13 cellular contexts compared by ENCODE assay signal in genomic region chr5:88552406-88552805, GRCh38.
A peak's percentile ranks its signal among the peaks of the same experiment; 100 is the strongest.
DNase-seq lines count a peak whose midpoint lies in the region; ATAC-seq and TF ChIP-seq lines count a peak whose summit lies in the region.
"Had no signal": no experiment of that assay in that cellular context is flagged by ENCODE, and none has a peak within 500 bp of the region (broad histone marks: within the 10 kb centered on the region; RNA-seq: fewer than 3 reads in every experiment).

No MANE protein-coding gene starts in this region.

- H3K9me3 ChIP-seq in HCT116 (ENCODE audit: control insufficient read depth in 1 of 2, insufficient read depth in 1 of 2, low read depth in 1 of 2, low read length in 2 of 2), result no peaks in the 10 kb centered on the region
- H3K9me3 ChIP-seq in heart right ventricle, result no peaks in the 10 kb centered on the region
- H3K9me3 ChIP-seq: BLaER1 had no signal

- peak overlapping the region; percentile 16 for H2AFZ ChIP-seq in HCT116 (ENCODE audit: low read depth, low read length, poor library complexity, severe bottlenecking)

- intact Hi-C loops in HCT116 (cut with micrococcal nuclease), result no loop called here
- intact Hi-C loops in posterior vena cava (cut with DNase I), result no loop called here
- intact Hi-C loops in heart right ventricle (cut with DNase I), result no loop called here

- no peak for ATAC-seq in HCT116
- no peak for ATAC-seq in heart right ventricle
- ATAC-seq: GM12878 had no signal

- no TSS peak for BruUV-seq in HCT116 (replicated peaks; lab: Mats Ljungman, UMichigan)

- WGBS in heart right ventricle, 2 donors, result 74 to 76% methylated on average over 4 of the region's 4 CpGs

- RAD21 ChIA-PET in HCT116 (lab: Charles Lee; ENCODE audit: low non-redundant PET in 1 of 2, low total read pairs in 2 of 2, uncharacterized antibody in 2 of 2, unreplicated experiment in 2 of 2), result no interaction called here

- no peaks in the 10 kb centered on the region for H3K79me2 ChIP-seq in HCT116 (ENCODE audit: insufficient read depth, low read length)

- no peak overlapping the region for H3K4me2 ChIP-seq in HCT116 (ENCODE audit: low read length)
- H3K4me2 ChIP-seq: BLaER1 had no signal

- DNase-seq in HCT116 (ENCODE audit: low read depth, low spot score), result no peak
- peak; percentile 34 for DNase-seq in NCI-H526 treated with DMSO at 0.1 percent for 48 hours (lab: John Stamatoyannopoulos, UW)
- peak; percentile 61 for DNase-seq in cerebellar cortex (ENCODE audit: low spot score)
- no peak for DNase-seq in posterior vena cava (ENCODE audit: low spot score)
- DNase-seq in activated CD8-positive, alpha-beta memory T cell treated with anti-CD3 and anti-CD28 coated beads, Interleukin-2, amount 50 U/mL, for 48 hours, result no peak
- DNase-seq in stimulated activated CD4-positive, alpha-beta T cell treated with anti-CD3 and anti-CD28 coated beads, Interleukin-4, amount 100 ng/mL, for 24 hours, result no peak
- no peak for DNase-seq in heart right ventricle
- DNase-seq: 8988T; CD4-positive, alpha-beta memory T cell; DMS79 treated with DMSO at 0.1 percent for 48 hours; H9 had no signal

- TF ChIP-seq RAD21 in HCT116 (IDR thresholded peaks at IDR 0.05; ENCODE audit: low read depth), result no peak

- POLR2A ChIA-PET in HCT116 (lab: Charles Lee), result no interaction called here

- H3K4me3 ChIP-seq in HCT116 (replicated peaks in 1 of 2; ENCODE audit: low read depth in 1 of 2, low read length in 2 of 2), result no peak overlapping the region
- H3K4me3 ChIP-seq in heart right ventricle, result no peak overlapping the region
- H3K4me3 ChIP-seq: BLaER1, GM12878 had no signal

- no peaks in the 10 kb centered on the region for H3K9me2 ChIP-seq in HCT116 (ENCODE audit: insufficient read depth)

- TF ChIP-seq POLR2A in HCT116 (IDR thresholded peaks at IDR 0.05; ENCODE audit: borderline replicate concordance, extremely low read depth, insufficient read depth, insufficient read length), result no peak

- H3K9ac ChIP-seq in HCT116 (ENCODE audit: low read length), result no peak overlapping the region
- H3K9ac ChIP-seq: BLaER1 had no signal

- TF ChIP-seq CTCF in HCT116 (IDR thresholded peaks at IDR 0.05 in 2 of 3, conservative IDR thresholded peaks at IDR 0.05 in 1 of 3; ENCODE audit: borderline replicate concordance in 1 of 3, insufficient read depth in 1 of 3, low read depth in 2 of 3, low read length in 2 of 3), result no peak
- TF ChIP-seq CTCF in heart right ventricle (IDR thresholded peaks at IDR 0.05), result no peak

- H3K27me3 ChIP-seq in HCT116 (ENCODE audit: insufficient read depth, low read length) (no peaks in the 10 kb centered on the region), heart right ventricle (peaks cover 0 to 2% (median 0%) of the 10 kb centered on the region in 7 donors)
- H3K27me3 ChIP-seq: BLaER1 had no signal

- H3K27ac ChIP-seq in HCT116 (ENCODE audit: low read depth, low read length), result no peak overlapping the region
- H3K27ac ChIP-seq in heart right ventricle, result no peak overlapping the region
- H3K27ac ChIP-seq: BLaER1 had no signal

- CTCF ChIA-PET in HCT116 (lab: Charles Lee), result no interaction called here

- H3K36me3 ChIP-seq in HCT116 (ENCODE audit: control insufficient read depth in 1 of 2, insufficient read depth in 2 of 2, low read length in 2 of 2), result no peaks in the 10 kb centered on the region
- no peaks in the 10 kb centered on the region for H3K36me3 ChIP-seq in heart right ventricle
- H3K36me3 ChIP-seq: BLaER1 had no signal

- H4K20me1 ChIP-seq in HCT116 (ENCODE audit: insufficient read depth), result no peaks in the 10 kb centered on the region
- H4K20me1 ChIP-seq: BLaER1 had no signal

- H3K4me1 ChIP-seq in HCT116 (ENCODE audit: control insufficient read depth in 1 of 2, insufficient read depth in 2 of 2, low read length in 2 of 2), result no peaks in the 10 kb centered on the region
- H3K4me1 ChIP-seq in heart right ventricle, result no peaks in the 10 kb centered on the region

TF ChIP-seq in HCT116, 20 proteins besides CTCF, POLR2A, EP300 and RAD21:
- TF ChIP-seq SRF (IDR thresholded peaks at IDR 0.05; ENCODE audit: low read depth) (no peak), SIN3A (IDR thresholded peaks at IDR 0.05; ENCODE audit: low read depth) (no peak), CEBPB (IDR thresholded peaks at IDR 0.05; ENCODE audit: low read depth) (no peak), ZNF274 (IDR thresholded peaks at IDR 0.05; ENCODE audit: low read depth, low read length) (no peak), POLR2AphosphoS5 (IDR thresholded peaks at IDR 0.05; ENCODE audit: low read depth, low read length) (no peak), TCF7L2 (IDR thresholded peaks at IDR 0.05; ENCODE audit: borderline replicate concordance, extremely low read depth, insufficient read depth, insufficient read length) (no peak), EZH2 (IDR thresholded peaks at IDR 0.05) (no peak), YY1 (IDR thresholded peaks at IDR 0.05; ENCODE audit: extremely low read depth, insufficient replicate concordance, low read depth, low read length) (no peak), FOSL1 (IDR thresholded peaks at IDR 0.05; ENCODE audit: low read depth) (no peak), ELF1 (IDR thresholded peaks at IDR 0.05; ENCODE audit: borderline replicate concordance, low read depth) (no peak), ZFX (IDR thresholded peaks at IDR 0.05) (no peak), CBX3 (IDR thresholded peaks at IDR 0.05; ENCODE audit: low read depth) (no peak), EZH2phosphoT487 (IDR thresholded peaks at IDR 0.05; ENCODE audit: borderline replicate concordance) (no peak), EGR1 (IDR thresholded peaks at IDR 0.05; ENCODE audit: low read depth) (no peak), SP1 (IDR thresholded peaks at IDR 0.05; ENCODE audit: low read depth) (no peak), MAX (IDR thresholded peaks at IDR 0.05) (no peak), JUND (IDR thresholded peaks at IDR 0.05) (no peak)
- TF ChIP-seq, protein P1, sequence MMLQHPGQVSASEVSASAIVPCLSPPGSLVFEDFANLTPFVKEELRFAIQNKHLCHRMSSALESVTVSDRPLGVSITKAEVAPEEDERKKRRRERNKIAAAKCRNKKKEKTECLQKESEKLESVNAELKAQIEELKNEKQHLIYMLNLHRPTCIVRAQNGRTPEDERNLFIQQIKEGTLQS (IDR thresholded peaks at IDR 0.05), result no peak
- TF ChIP-seq, protein P2, sequence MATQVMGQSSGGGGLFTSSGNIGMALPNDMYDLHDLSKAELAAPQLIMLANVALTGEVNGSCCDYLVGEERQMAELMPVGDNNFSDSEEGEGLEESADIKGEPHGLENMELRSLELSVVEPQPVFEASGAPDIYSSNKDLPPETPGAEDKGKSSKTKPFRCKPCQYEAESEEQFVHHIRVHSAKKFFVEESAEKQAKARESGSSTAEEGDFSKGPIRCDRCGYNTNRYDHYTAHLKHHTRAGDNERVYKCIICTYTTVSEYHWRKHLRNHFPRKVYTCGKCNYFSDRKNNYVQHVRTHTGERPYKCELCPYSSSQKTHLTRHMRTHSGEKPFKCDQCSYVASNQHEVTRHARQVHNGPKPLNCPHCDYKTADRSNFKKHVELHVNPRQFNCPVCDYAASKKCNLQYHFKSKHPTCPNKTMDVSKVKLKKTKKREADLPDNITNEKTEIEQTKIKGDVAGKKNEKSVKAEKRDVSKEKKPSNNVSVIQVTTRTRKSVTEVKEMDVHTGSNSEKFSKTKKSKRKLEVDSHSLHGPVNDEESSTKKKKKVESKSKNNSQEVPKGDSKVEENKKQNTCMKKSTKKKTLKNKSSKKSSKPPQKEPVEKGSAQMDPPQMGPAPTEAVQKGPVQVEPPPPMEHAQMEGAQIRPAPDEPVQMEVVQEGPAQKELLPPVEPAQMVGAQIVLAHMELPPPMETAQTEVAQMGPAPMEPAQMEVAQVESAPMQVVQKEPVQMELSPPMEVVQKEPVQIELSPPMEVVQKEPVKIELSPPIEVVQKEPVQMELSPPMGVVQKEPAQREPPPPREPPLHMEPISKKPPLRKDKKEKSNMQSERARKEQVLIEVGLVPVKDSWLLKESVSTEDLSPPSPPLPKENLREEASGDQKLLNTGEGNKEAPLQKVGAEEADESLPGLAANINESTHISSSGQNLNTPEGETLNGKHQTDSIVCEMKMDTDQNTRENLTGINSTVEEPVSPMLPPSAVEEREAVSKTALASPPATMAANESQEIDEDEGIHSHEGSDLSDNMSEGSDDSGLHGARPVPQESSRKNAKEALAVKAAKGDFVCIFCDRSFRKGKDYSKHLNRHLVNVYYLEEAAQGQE (IDR thresholded peaks at IDR 0.05; ENCODE audit: low read depth), result no peak
- TF ChIP-seq, protein P3, sequence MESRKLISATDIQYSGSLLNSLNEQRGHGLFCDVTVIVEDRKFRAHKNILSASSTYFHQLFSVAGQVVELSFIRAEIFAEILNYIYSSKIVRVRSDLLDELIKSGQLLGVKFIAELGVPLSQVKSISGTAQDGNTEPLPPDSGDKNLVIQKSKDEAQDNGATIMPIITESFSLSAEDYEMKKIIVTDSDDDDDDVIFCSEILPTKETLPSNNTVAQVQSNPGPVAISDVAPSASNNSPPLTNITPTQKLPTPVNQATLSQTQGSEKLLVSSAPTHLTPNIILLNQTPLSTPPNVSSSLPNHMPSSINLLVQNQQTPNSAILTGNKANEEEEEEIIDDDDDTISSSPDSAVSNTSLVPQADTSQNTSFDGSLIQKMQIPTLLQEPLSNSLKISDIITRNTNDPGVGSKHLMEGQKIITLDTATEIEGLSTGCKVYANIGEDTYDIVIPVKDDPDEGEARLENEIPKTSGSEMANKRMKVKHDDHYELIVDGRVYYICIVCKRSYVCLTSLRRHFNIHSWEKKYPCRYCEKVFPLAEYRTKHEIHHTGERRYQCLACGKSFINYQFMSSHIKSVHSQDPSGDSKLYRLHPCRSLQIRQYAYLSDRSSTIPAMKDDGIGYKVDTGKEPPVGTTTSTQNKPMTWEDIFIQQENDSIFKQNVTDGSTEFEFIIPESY (IDR thresholded peaks at IDR 0.05; ENCODE audit: extremely low read depth, insufficient replicate concordance, low read length), result no peak
TF ChIP-seq in HCT116: peak in this region for 0.

Comparison
In these comparisons a context has a peak if more than half of its experiments do, and no peak if none do; other contexts are left out.
1. DNase-seq: peak in NCI-H526 treated with DMSO at 0.1 percent for 48 hours (single experiment) and cerebellar cortex (single experiment); none in HCT116 (single experiment), posterior vena cava (single experiment), activated CD8-positive, alpha-beta memory T cell treated with anti-CD3 and anti-CD28 coated beads, Interleukin-2, amount 50 U/mL, for 48 hours (single experiment), stimulated activated CD4-positive, alpha-beta T cell treated with anti-CD3 and anti-CD28 coated beads, Interleukin-4, amount 100 ng/mL, for 24 hours (single experiment) and heart right ventricle (0 of 2).